In the genomic region with DNA sequence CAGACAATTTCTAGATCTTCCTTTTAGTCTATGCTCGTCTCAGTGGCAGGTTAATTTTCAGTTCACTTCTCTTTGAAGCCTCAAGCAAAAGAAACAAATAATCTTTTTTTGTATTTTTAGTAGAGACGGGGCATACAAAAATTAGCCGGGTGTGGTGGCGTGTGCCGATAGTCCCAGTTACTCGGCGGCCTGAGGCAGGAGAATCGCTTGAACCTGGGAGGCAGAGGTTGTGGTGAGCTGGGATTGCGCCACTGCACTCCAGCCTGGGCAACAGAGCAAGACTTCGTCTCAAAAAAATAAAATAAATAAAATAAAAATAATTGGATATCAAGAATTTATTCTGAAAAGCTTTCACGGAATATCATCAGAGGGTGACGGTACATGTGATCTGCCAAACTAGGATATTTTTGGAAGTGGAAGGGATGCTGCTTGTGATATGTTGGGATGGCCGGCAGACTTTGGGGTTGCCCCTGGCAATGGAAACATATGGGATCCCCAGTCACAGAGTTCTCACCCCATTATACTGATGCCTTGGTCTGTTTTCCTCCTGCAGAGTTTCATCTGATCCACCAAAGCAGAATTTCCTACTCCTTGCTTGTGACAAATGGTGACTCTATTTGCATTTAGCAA, we compare ENCODE assay signal across 1 cellular context.
TF ChIP-seq lines count a peak whose summit lies in the region.

No MANE protein-coding gene starts in this region.

TF ChIP-seq in K562, 482 proteins besides CTCF, POLR2A, EP300 and RAD21 (continued from another document and continues in another):
- TF ChIP-seq, protein P1, sequence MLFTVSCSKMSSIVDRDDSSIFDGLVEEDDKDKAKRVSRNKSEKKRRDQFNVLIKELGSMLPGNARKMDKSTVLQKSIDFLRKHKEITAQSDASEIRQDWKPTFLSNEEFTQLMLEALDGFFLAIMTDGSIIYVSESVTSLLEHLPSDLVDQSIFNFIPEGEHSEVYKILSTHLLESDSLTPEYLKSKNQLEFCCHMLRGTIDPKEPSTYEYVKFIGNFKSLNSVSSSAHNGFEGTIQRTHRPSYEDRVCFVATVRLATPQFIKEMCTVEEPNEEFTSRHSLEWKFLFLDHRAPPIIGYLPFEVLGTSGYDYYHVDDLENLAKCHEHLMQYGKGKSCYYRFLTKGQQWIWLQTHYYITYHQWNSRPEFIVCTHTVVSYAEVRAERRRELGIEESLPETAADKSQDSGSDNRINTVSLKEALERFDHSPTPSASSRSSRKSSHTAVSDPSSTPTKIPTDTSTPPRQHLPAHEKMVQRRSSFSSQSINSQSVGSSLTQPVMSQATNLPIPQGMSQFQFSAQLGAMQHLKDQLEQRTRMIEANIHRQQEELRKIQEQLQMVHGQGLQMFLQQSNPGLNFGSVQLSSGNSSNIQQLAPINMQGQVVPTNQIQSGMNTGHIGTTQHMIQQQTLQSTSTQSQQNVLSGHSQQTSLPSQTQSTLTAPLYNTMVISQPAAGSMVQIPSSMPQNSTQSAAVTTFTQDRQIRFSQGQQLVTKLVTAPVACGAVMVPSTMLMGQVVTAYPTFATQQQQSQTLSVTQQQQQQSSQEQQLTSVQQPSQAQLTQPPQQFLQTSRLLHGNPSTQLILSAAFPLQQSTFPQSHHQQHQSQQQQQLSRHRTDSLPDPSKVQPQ (CRISPR knock-in tag; IDR thresholded peaks at IDR 0.05; ENCODE audit: borderline replicate concordance) = no peak
- TF ChIP-seq, protein P2, sequence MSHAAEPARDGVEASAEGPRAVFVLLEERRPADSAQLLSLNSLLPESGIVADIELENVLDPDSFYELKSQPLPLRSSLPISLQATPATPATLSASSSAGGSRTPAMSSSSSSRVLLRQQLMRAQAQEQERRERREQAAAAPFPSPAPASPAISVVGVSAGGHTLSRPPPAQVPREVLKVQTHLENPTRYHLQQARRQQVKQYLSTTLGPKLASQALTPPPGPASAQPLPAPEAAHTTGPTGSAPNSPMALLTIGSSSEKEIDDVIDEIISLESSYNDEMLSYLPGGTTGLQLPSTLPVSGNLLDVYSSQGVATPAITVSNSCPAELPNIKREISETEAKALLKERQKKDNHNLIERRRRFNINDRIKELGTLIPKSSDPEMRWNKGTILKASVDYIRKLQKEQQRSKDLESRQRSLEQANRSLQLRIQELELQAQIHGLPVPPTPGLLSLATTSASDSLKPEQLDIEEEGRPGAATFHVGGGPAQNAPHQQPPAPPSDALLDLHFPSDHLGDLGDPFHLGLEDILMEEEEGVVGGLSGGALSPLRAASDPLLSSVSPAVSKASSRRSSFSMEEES (CRISPR knock-in tag; IDR thresholded peaks at IDR 0.05) = no peak
- TF ChIP-seq KDM1A (IDR thresholded peaks at IDR 0.05) (no peak), TRIM28 (IDR thresholded peaks at IDR 0.05) (peak; percentile 44; the same call in 1 of the 2 replicates), TSC22D4 (tag; IDR thresholded peaks at IDR 0.05) (no peak), SOX6 (IDR thresholded peaks at IDR 0.05) (no peak), SAP30 (IDR thresholded peaks at IDR 0.05; ENCODE audit: borderline replicate concordance, insufficient read depth, low read depth, low read length, poor library complexity, severe bottlenecking) (no peak), CBX3 (IDR thresholded peaks at IDR 0.05; ENCODE audit: borderline replicate concordance in 1 of 2, low read length in 2 of 2) (peak in 1 of 2 experiments; percentile 89; a peak in 2 of 3 replicates), SRSF9 (IDR thresholded peaks at IDR 0.05; ENCODE audit: borderline replicate concordance, low read depth, low read length) (no peak), FOXK1 (CRISPR knock-in tag; IDR thresholded peaks at IDR 0.05; ENCODE audit: borderline replicate concordance) (no peak), NCOA1 (IDR thresholded peaks at IDR 0.05; ENCODE audit: low read depth) (no peak), ZNF445 (CRISPR knock-in tag; IDR thresholded peaks at IDR 0.05; ENCODE audit: low read depth) (peak; percentile 34; the same call in 1 of the 2 replicates), PRMT5 (CRISPR knock-in tag; IDR thresholded peaks at IDR 0.05) (no peak), RCOR1 (IDR thresholded peaks at IDR 0.05; ENCODE audit: borderline replicate concordance in 1 of 2, low read depth in 2 of 2, low read length in 2 of 2) (no peak), ADNP (tag; IDR thresholded peaks at IDR 0.05) (peak; percentile 16; the same call in 1 of the 2 replicates), BRCA1 (IDR thresholded peaks at IDR 0.05) (no peak), BRCA1 (CRISPR knock-in tag; IDR thresholded peaks at IDR 0.05) (no peak), FOXA3 (CRISPR knock-in tag; conservative IDR thresholded peaks at IDR 0.05 in 1 of 2, IDR thresholded peaks at IDR 0.05 in 1 of 2) (no peak), EGR1 (conservative IDR thresholded peaks at IDR 0.05) (no peak)
- TF ChIP-seq, protein P3, sequence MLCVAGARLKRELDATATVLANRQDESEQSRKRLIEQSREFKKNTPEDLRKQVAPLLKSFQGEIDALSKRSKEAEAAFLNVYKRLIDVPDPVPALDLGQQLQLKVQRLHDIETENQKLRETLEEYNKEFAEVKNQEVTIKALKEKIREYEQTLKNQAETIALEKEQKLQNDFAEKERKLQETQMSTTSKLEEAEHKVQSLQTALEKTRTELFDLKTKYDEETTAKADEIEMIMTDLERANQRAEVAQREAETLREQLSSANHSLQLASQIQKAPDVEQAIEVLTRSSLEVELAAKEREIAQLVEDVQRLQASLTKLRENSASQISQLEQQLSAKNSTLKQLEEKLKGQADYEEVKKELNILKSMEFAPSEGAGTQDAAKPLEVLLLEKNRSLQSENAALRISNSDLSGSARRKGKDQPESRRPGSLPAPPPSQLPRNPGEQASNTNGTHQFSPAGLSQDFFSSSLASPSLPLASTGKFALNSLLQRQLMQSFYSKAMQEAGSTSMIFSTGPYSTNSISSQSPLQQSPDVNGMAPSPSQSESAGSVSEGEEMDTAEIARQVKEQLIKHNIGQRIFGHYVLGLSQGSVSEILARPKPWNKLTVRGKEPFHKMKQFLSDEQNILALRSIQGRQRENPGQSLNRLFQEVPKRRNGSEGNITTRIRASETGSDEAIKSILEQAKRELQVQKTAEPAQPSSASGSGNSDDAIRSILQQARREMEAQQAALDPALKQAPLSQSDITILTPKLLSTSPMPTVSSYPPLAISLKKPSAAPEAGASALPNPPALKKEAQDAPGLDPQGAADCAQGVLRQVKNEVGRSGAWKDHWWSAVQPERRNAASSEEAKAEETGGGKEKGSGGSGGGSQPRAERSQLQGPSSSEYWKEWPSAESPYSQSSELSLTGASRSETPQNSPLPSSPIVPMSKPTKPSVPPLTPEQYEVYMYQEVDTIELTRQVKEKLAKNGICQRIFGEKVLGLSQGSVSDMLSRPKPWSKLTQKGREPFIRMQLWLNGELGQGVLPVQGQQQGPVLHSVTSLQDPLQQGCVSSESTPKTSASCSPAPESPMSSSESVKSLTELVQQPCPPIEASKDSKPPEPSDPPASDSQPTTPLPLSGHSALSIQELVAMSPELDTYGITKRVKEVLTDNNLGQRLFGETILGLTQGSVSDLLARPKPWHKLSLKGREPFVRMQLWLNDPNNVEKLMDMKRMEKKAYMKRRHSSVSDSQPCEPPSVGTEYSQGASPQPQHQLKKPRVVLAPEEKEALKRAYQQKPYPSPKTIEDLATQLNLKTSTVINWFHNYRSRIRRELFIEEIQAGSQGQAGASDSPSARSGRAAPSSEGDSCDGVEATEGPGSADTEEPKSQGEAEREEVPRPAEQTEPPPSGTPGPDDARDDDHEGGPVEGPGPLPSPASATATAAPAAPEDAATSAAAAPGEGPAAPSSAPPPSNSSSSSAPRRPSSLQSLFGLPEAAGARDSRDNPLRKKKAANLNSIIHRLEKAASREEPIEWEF (CRISPR knock-in tag; IDR thresholded peaks at IDR 0.05) = no peak
- TF ChIP-seq, protein P4, sequence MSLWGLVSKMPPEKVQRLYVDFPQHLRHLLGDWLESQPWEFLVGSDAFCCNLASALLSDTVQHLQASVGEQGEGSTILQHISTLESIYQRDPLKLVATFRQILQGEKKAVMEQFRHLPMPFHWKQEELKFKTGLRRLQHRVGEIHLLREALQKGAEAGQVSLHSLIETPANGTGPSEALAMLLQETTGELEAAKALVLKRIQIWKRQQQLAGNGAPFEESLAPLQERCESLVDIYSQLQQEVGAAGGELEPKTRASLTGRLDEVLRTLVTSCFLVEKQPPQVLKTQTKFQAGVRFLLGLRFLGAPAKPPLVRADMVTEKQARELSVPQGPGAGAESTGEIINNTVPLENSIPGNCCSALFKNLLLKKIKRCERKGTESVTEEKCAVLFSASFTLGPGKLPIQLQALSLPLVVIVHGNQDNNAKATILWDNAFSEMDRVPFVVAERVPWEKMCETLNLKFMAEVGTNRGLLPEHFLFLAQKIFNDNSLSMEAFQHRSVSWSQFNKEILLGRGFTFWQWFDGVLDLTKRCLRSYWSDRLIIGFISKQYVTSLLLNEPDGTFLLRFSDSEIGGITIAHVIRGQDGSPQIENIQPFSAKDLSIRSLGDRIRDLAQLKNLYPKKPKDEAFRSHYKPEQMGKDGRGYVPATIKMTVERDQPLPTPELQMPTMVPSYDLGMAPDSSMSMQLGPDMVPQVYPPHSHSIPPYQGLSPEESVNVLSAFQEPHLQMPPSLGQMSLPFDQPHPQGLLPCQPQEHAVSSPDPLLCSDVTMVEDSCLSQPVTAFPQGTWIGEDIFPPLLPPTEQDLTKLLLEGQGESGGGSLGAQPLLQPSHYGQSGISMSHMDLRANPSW (CRISPR knock-in tag; IDR thresholded peaks at IDR 0.05) = no peak
- TF ChIP-seq, protein P5, sequence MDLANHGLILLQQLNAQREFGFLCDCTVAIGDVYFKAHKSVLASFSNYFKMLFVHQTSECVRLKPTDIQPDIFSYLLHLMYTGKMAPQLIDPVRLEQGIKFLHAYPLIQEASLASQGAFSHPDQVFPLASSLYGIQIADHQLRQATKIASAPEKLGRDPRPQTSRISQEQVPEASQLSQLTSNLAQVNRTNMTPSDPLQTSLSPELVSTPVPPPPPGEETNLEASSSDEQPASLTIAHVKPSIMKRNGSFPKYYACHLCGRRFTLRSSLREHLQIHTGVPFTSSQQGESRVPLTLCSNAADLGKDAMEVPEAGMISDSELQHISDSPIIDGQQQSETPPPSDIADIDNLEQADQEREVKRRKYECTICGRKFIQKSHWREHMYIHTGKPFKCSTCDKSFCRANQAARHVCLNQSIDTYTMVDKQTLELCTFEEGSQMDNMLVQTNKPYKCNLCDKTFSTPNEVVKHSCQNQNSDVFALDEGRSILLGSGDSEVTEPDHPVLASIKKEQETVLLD (IDR thresholded peaks at IDR 0.05) = no peak
- TF ChIP-seq, protein P6, sequence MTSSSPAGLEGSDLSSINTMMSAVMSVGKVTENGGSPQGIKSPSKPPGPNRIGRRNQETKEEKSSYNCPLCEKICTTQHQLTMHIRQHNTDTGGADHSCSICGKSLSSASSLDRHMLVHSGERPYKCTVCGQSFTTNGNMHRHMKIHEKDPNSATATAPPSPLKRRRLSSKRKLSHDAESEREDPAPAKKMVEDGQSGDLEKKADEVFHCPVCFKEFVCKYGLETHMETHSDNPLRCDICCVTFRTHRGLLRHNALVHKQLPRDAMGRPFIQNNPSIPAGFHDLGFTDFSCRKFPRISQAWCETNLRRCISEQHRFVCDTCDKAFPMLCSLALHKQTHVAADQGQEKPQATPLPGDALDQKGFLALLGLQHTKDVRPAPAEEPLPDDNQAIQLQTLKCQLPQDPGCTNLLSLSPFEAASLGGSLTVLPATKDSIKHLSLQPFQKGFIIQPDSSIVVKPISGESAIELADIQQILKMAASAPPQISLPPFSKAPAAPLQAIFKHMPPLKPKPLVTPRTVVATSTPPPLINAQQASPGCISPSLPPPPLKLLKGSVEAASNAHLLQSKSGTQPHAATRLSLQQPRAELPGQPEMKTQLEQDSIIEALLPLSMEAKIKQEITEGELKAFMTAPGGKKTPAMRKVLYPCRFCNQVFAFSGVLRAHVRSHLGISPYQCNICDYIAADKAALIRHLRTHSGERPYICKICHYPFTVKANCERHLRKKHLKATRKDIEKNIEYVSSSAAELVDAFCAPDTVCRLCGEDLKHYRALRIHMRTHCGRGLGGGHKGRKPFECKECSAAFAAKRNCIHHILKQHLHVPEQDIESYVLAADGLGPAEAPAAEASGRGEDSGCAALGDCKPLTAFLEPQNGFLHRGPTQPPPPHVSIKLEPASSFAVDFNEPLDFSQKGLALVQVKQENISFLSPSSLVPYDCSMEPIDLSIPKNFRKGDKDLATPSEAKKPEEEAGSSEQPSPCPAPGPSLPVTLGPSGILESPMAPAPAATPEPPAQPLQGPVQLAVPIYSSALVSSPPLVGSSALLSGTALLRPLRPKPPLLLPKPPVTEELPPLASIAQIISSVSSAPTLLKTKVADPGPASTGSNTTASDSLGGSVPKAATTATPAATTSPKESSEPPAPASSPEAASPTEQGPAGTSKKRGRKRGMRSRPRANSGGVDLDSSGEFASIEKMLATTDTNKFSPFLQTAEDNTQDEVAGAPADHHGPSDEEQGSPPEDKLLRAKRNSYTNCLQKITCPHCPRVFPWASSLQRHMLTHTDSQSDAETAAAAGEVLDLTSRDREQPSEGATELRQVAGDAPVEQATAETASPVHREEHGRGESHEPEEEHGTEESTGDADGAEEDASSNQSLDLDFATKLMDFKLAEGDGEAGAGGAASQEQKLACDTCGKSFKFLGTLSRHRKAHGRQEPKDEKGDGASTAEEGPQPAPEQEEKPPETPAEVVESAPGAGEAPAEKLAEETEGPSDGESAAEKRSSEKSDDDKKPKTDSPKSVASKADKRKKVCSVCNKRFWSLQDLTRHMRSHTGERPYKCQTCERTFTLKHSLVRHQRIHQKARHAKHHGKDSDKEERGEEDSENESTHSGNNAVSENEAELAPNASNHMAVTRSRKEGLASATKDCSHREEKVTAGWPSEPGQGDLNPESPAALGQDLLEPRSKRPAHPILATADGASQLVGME (CRISPR knock-in tag; IDR thresholded peaks at IDR 0.05) = no peak
- TF ChIP-seq, protein P7, sequence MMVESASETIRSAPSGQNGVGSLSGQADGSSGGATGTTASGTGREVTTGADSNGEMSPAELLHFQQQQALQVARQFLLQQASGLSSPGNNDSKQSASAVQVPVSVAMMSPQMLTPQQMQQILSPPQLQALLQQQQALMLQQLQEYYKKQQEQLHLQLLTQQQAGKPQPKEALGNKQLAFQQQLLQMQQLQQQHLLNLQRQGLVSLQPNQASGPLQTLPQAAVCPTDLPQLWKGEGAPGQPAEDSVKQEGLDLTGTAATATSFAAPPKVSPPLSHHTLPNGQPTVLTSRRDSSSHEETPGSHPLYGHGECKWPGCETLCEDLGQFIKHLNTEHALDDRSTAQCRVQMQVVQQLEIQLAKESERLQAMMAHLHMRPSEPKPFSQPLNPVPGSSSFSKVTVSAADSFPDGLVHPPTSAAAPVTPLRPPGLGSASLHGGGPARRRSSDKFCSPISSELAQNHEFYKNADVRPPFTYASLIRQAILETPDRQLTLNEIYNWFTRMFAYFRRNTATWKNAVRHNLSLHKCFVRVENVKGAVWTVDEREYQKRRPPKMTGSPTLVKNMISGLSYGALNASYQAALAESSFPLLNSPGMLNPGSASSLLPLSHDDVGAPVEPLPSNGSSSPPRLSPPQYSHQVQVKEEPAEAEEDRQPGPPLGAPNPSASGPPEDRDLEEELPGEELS (CRISPR knock-in tag; IDR thresholded peaks at IDR 0.05; ENCODE audit: borderline replicate concordance) = no peak
- TF ChIP-seq, protein P8, sequence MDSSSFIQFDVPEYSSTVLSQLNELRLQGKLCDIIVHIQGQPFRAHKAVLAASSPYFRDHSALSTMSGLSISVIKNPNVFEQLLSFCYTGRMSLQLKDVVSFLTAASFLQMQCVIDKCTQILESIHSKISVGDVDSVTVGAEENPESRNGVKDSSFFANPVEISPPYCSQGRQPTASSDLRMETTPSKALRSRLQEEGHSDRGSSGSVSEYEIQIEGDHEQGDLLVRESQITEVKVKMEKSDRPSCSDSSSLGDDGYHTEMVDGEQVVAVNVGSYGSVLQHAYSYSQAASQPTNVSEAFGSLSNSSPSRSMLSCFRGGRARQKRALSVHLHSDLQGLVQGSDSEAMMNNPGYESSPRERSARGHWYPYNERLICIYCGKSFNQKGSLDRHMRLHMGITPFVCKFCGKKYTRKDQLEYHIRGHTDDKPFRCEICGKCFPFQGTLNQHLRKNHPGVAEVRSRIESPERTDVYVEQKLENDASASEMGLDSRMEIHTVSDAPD (CRISPR knock-in tag; IDR thresholded peaks at IDR 0.05) = no peak
